Comparison of ENCODE assay signal across 11 cellular contexts in genomic region chr18:75489493-75490190, GRCh38.
A peak's percentile ranks its signal among the peaks of the same experiment; 100 is the strongest.
DNase-seq lines count a peak whose midpoint lies in the region; ATAC-seq and TF ChIP-seq lines count a peak whose summit lies in the region.
"Had no signal": no experiment of that assay in that cellular context is flagged by ENCODE, and none has a peak within 500 bp of the region (broad histone marks: within the 10 kb centered on the region; RNA-seq: fewer than 3 reads in every experiment).

No MANE protein-coding gene starts in this region.

- no peaks in the 10 kb centered on the region for H3K4me1 Mint-ChIP-seq in activated T-cell treated with anti-CD3 and anti-CD28 coated beads, Interleukin-2, amount 50 U/mL, for 4 hours (ENCODE audit: low read depth)

- peaks cover 16% of the 10 kb centered on the region for H3K27me3 Mint-ChIP-seq in activated T-cell treated with anti-CD3 and anti-CD28 coated beads, Interleukin-2, amount 50 U/mL, for 4 hours (ENCODE audit: low read depth)

- peaks cover 20% of the 10 kb centered on the region for H3K4me1 ChIP-seq in foreskin keratinocyte

- H3K9me3 Mint-ChIP-seq in activated T-cell treated with anti-CD3 and anti-CD28 coated beads, Interleukin-2, amount 50 U/mL, for 4 hours: no peaks in the 10 kb centered on the region

- H3K36me3 Mint-ChIP-seq in activated T-cell treated with anti-CD3 and anti-CD28 coated beads, Interleukin-2, amount 50 U/mL, for 4 hours (ENCODE audit: insufficient read depth): no peaks in the 10 kb centered on the region

- no peak for TF ChIP-seq CTCF in foreskin keratinocyte (conservative IDR thresholded peaks at IDR 0.05)

- H3K4me3 Mint-ChIP-seq in activated T-cell treated with anti-CD3 and anti-CD28 coated beads, Interleukin-2, amount 50 U/mL, for 4 hours: no peak overlapping the region
- H3K4me3 Mint-ChIP-seq: nephron had no signal

- ATAC-seq in foreskin keratinocyte (peak; percentile 99), HG02588 (IDR thresholded peaks at IDR 0.05; ENCODE audit: unreplicated experiment) (no peak), HG03175 (IDR thresholded peaks at IDR 0.05; ENCODE audit: unreplicated experiment) (no peak)
- ATAC-seq in activated T-cell treated with anti-CD3 and anti-CD28 coated beads, Interleukin-2, amount 50 U/mL, for 4 hours: no peak

- DNase-seq in NCI-H1417 (lab: John Stamatoyannopoulos, UW) (peak in 2 of 3 experiments; percentile 9 to 46), NCI-H1417 treated with DMSO at 0.1 percent for 48 hours (lab: John Stamatoyannopoulos, UW) (no peak), SW 1271 (lab: John Stamatoyannopoulos, UW) (peak; percentile 47 to 61), foreskin keratinocyte (peak; percentile 89 to 94), stromal cell of bone marrow (ENCODE audit: low read depth) (peak; percentile 90)
- DNase-seq in activated T-cell treated with anti-CD3 and anti-CD28 coated beads, Interleukin-2, amount 50 U/mL, for 4 hours: no peak
- DNase-seq: stimulated activated CD4-positive, alpha-beta T cell treated with anti-CD3 and anti-CD28 coated beads, Interleukin-4, amount 100 ng/mL, for 4 hours had no signal

- H3K27ac ChIP-seq in foreskin keratinocyte: peak overlapping the region; percentile 69
- H3K27ac ChIP-seq: 22Rv1 had no signal

- H3K27me3 ChIP-seq in foreskin keratinocyte: no peaks in the 10 kb centered on the region

Comparison
In these comparisons a context has a peak if more than half of its experiments do, and no peak if none do; other contexts are left out.
1. DNase-seq: peak in NCI-H1417 (2 of 3), SW 1271 (2 of 2), foreskin keratinocyte (2 of 2) and stromal cell of bone marrow (single experiment); none in NCI-H1417 treated with DMSO at 0.1 percent for 48 hours (single experiment) and activated T-cell treated with anti-CD3 and anti-CD28 coated beads, Interleukin-2, amount 50 U/mL, for 4 hours (single experiment).